ENCODE assay signal across 9 cellular contexts in genomic region chr17:77383613-77384608, GRCh38.
A peak's percentile ranks its signal among the peaks of the same experiment; 100 is the strongest.
DNase-seq lines count a peak whose midpoint lies in the region; ATAC-seq and TF ChIP-seq lines count a peak whose summit lies in the region.
"Had no signal": no experiment of that assay in that cellular context is flagged by ENCODE, and none has a peak within 500 bp of the region (broad histone marks: within the 10 kb centered on the region; RNA-seq: fewer than 3 reads in every experiment).

No MANE protein-coding gene starts in this region.

- no peaks in the 10 kb centered on the region for H3K9me3 Mint-ChIP-seq in effector memory CD8-positive, alpha-beta T cell
- no peaks in the 10 kb centered on the region for H3K9me3 Mint-ChIP-seq in neural crest cell

- no peaks in the 10 kb centered on the region for H3K27me3 ChIP-seq in ACC112 (ENCODE audit: insufficient read depth, low read length)

- H2AFZ ChIP-seq in ACC112 (ENCODE audit: low read length, unreplicated experiment): no peak overlapping the region

- peak overlapping the region; percentile 83 to 85 for H3K4me3 Mint-ChIP-seq in effector memory CD8-positive, alpha-beta T cell
- H3K4me3 Mint-ChIP-seq in neural crest cell: peak overlapping the region; percentile 54

- H3K4me3 ChIP-seq in ACC112 (ENCODE audit: low read depth, low read length): no peak overlapping the region

- no peak for ATAC-seq in effector memory CD8-positive, alpha-beta T cell (replicated peaks)
- no peak for ATAC-seq in activated CD4-positive, CD25-positive, alpha-beta regulatory T cell treated with anti-CD3 and anti-CD28 coated beads, Interleukin-2, amount 50 U/mL, for 24 hours

- peak; percentile 29 for DNase-seq in NCI-H1105 treated with DMSO at 0.1 percent for 48 hours (lab: John Stamatoyannopoulos, UW)
- no peak for DNase-seq in effector memory CD8-positive, alpha-beta T cell
- DNase-seq in neural crest cell (ENCODE audit: low read depth, low spot score): no peak
- DNase-seq in RPMI8226: no peak
- no peak for DNase-seq in NCI-H510A (lab: John Stamatoyannopoulos, UW)
- no peak for DNase-seq in NCI-H345 (lab: John Stamatoyannopoulos, UW)
- DNase-seq: central memory CD4-positive, alpha-beta T cell had no signal

- no peaks in the 10 kb centered on the region for H3K36me3 ChIP-seq in ACC112 (ENCODE audit: insufficient read depth, low read length)

- peak overlapping the region in 1 of 2 donors; percentile 84 for H3K27ac Mint-ChIP-seq in effector memory CD8-positive, alpha-beta T cell
- peak overlapping the region; percentile 53 for H3K27ac Mint-ChIP-seq in neural crest cell (ENCODE audit: unreplicated experiment)

- H3K36me3 Mint-ChIP-seq in effector memory CD8-positive, alpha-beta T cell (ENCODE audit: insufficient read depth): peaks cover 26% of the 10 kb centered on the region
- H3K36me3 Mint-ChIP-seq in neural crest cell (ENCODE audit: low read depth): no peaks in the 10 kb centered on the region

- H3K27me3 Mint-ChIP-seq in effector memory CD8-positive, alpha-beta T cell: no peaks in the 10 kb centered on the region
- no peaks in the 10 kb centered on the region for H3K27me3 Mint-ChIP-seq in neural crest cell (ENCODE audit: low read depth)

- TF ChIP-seq CTCF in neural crest cell (conservative IDR thresholded peaks at IDR 0.05): no peak

- peaks cover 72 to 76% of the 10 kb centered on the region in 2 donors for H3K4me1 Mint-ChIP-seq in effector memory CD8-positive, alpha-beta T cell (ENCODE audit: low read depth in 2 of 2)
- H3K4me1 Mint-ChIP-seq in neural crest cell: peaks cover 86% of the 10 kb centered on the region

- peaks cover 90% of the 10 kb centered on the region for H3K4me1 ChIP-seq in ACC112 (ENCODE audit: control insufficient read depth, insufficient read depth, low read length, unreplicated experiment)

- peak overlapping the region; percentile 77; the same call in 1 of the 2 replicates for H3K27ac ChIP-seq in ACC112 (ENCODE audit: low read depth, low read length)

- peaks cover 93% of the 10 kb centered on the region for H3K79me2 ChIP-seq in ACC112 (ENCODE audit: control insufficient read depth, insufficient read depth, low read length, unreplicated experiment)
